ENCODE assay signal across 8 cellular contexts in the genomic region with DNA sequence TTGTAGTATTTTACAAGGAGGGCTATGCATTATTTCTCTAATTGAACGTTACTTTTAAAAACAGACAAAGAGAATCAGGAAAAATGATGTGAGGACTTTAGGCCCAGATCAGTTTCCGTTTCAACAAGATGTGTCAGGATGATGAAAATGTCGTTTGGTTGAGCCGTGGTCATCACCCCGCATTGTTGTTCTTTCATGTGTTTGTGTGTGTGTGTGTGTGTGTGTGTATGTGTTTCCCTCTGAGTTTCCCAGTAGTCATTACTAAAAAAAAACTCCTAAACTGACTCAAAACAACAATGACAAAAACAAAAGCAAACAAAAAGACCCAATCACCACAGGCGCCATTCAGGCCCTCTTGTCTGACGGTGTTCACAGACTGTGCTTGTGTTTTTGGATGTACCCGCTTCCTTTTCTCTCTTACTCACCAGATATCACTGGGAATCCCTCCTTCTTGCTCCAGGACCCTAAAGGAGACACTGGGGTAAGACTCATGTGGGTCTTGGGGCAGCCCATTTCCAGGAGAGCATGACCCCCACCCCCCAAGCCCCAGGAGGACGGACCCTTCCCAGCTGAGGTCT.
DNase-seq lines count a peak whose midpoint lies in the region; ATAC-seq and TF ChIP-seq lines count a peak whose summit lies in the region.
"Not testable (repeated sequence)": the region's sequence is repeated elsewhere in the genome, so short reads cannot be mapped to it uniquely, and the experiment has no call there.

No MANE protein-coding gene starts in this region.

- H3K27me3 ChIP-seq in naive thymus-derived CD4-positive, alpha-beta T cell (ENCODE audit: control insufficient read depth in 2 of 2, insufficient read depth in 2 of 2, low read length in 2 of 2); smooth muscle cell (ENCODE audit: low read depth): not testable (repeated sequence)

- not testable (repeated sequence) for H3K4me3 ChIP-seq in naive thymus-derived CD4-positive, alpha-beta T cell (ENCODE audit: low read length); smooth muscle cell

- not testable (repeated sequence) for H3K4me2 ChIP-seq in smooth muscle cell

- not testable (repeated sequence) for H3K9ac ChIP-seq in smooth muscle cell (ENCODE audit: low read depth)

- not testable (repeated sequence) for TF ChIP-seq CTCF in smooth muscle cell (IDR thresholded peaks at IDR 0.05; ENCODE audit: borderline replicate concordance, insufficient read depth, poor library complexity, severe bottlenecking)

- peaks cover 18% of the 10 kb centered on the region for H3K4me1 Mint-ChIP-seq in activated CD4-positive, alpha-beta T cell treated with anti-CD3 and anti-CD28 coated beads for 36 hours
- not testable (repeated sequence) for H3K4me1 Mint-ChIP-seq in activated CD8-positive, alpha-beta memory T cell treated with anti-CD3 and anti-CD28 coated beads, Interleukin-2, amount 10 ng/mL, durations not matched to agents 7 days and 5 days; central memory CD8-positive, alpha-beta T cell
- peaks cover 26% of the 10 kb centered on the region for H3K4me1 Mint-ChIP-seq in activated naive CD4-positive, alpha-beta T cell treated with anti-CD3 and anti-CD28 coated beads, Interleukin-2, amount 10 ng/mL, durations not matched to agents 7 days and 5 days
- peaks cover 0 to 22% (median 10%) of the 10 kb centered on the region in 7 donors for H3K4me1 Mint-ChIP-seq in naive thymus-derived CD4-positive, alpha-beta T cell

- POLR2A ChIA-PET in activated CD4-positive, alpha-beta T cell treated with anti-CD3 and anti-CD28 coated beads for 36 hours (lab: Charles Lee); naive thymus-derived CD4-positive, alpha-beta T cell (lab: Charles Lee): not testable (repeated sequence)

- not testable (repeated sequence) for H2AFZ ChIP-seq in smooth muscle cell (ENCODE audit: low read depth)

- not testable (repeated sequence) for H3K4me1 ChIP-seq in naive thymus-derived CD4-positive, alpha-beta T cell (ENCODE audit: control insufficient read depth in 2 of 2, insufficient read depth in 2 of 2, low read length in 2 of 2); smooth muscle cell (ENCODE audit: low read depth)

- H3K27me3 Mint-ChIP-seq in activated CD4-positive, alpha-beta T cell treated with anti-CD3 and anti-CD28 coated beads for 36 hours; activated CD8-positive, alpha-beta memory T cell treated with anti-CD3 and anti-CD28 coated beads, Interleukin-2, amount 10 ng/mL, durations not matched to agents 7 days and 5 days; activated naive CD4-positive, alpha-beta T cell treated with anti-CD3 and anti-CD28 coated beads, Interleukin-2, amount 10 ng/mL, durations not matched to agents 7 days and 5 days; central memory CD8-positive, alpha-beta T cell; naive thymus-derived CD4-positive, alpha-beta T cell: not testable (repeated sequence)

- H3K27ac Mint-ChIP-seq in activated CD4-positive, alpha-beta T cell treated with anti-CD3 and anti-CD28 coated beads for 36 hours: peak overlapping the region; percentile 58
- H3K27ac Mint-ChIP-seq in activated CD8-positive, alpha-beta memory T cell treated with anti-CD3 and anti-CD28 coated beads, Interleukin-2, amount 10 ng/mL, durations not matched to agents 7 days and 5 days: peak overlapping the region; percentile 75
- peak overlapping the region; percentile 86 for H3K27ac Mint-ChIP-seq in activated naive CD4-positive, alpha-beta T cell treated with anti-CD3 and anti-CD28 coated beads, Interleukin-2, amount 10 ng/mL, durations not matched to agents 7 days and 5 days
- H3K27ac Mint-ChIP-seq in central memory CD8-positive, alpha-beta T cell (ENCODE audit: low read depth): peak overlapping the region; percentile 62
- H3K27ac Mint-ChIP-seq in naive thymus-derived CD4-positive, alpha-beta T cell: peak overlapping the region in 7 of 9 donors; percentile 54 to 92 (median 71)

- H3K36me3 ChIP-seq in KOPT-K1 (ENCODE audit: insufficient read depth, low read length); naive thymus-derived CD4-positive, alpha-beta T cell (ENCODE audit: control insufficient read depth in 2 of 3, insufficient read depth in 3 of 3, low read length in 3 of 3); smooth muscle cell (ENCODE audit: low read depth): not testable (repeated sequence)

- WGBS in smooth muscle cell (ENCODE audit: low lambda C conversion rate): 63% methylated on average over 9 of the region's 9 CpGs

- not testable (repeated sequence) for H3K9me3 ChIP-seq in KOPT-K1 (ENCODE audit: insufficient read depth, low read length, poor library complexity, severe bottlenecking); naive thymus-derived CD4-positive, alpha-beta T cell (ENCODE audit: control insufficient read depth in 2 of 3, low read length in 3 of 3); smooth muscle cell (replicated peaks; ENCODE audit: low read depth)

- CTCF ChIA-PET in activated CD4-positive, alpha-beta T cell treated with anti-CD3 and anti-CD28 coated beads for 36 hours (lab: Charles Lee); activated CD8-positive, alpha-beta memory T cell treated with anti-CD3 and anti-CD28 coated beads, Interleukin-2, amount 10 ng/mL, durations not matched to agents 7 days and 5 days (lab: Charles Lee); activated naive CD4-positive, alpha-beta T cell treated with anti-CD3 and anti-CD28 coated beads, Interleukin-2, amount 10 ng/mL, durations not matched to agents 7 days and 5 days (lab: Charles Lee); naive thymus-derived CD4-positive, alpha-beta T cell (lab: Charles Lee): not testable (repeated sequence)

- H3K79me2 ChIP-seq in smooth muscle cell (ENCODE audit: low read depth): not testable (repeated sequence)

- intact Hi-C loops in activated CD4-positive, alpha-beta T cell treated with anti-CD3 and anti-CD28 coated beads for 36 hours (cut with DNase I, micrococcal nuclease); naive thymus-derived CD4-positive, alpha-beta T cell (cut with micrococcal nuclease): not testable (repeated sequence)

- not testable (repeated sequence) for H3K9me3 Mint-ChIP-seq in activated CD4-positive, alpha-beta T cell treated with anti-CD3 and anti-CD28 coated beads for 36 hours (ENCODE audit: low read depth); activated CD8-positive, alpha-beta memory T cell treated with anti-CD3 and anti-CD28 coated beads, Interleukin-2, amount 10 ng/mL, durations not matched to agents 7 days and 5 days (ENCODE audit: low read depth); activated naive CD4-positive, alpha-beta T cell treated with anti-CD3 and anti-CD28 coated beads, Interleukin-2, amount 10 ng/mL, durations not matched to agents 7 days and 5 days; central memory CD8-positive, alpha-beta T cell; naive thymus-derived CD4-positive, alpha-beta T cell

- not testable (repeated sequence) for H3F3A ChIP-seq in smooth muscle cell (ENCODE audit: low read depth)

- peak; percentile 46 for ATAC-seq in activated CD4-positive, alpha-beta T cell treated with anti-CD3 and anti-CD28 coated beads for 36 hours
- peak; percentile 61 for ATAC-seq in activated CD8-positive, alpha-beta memory T cell treated with anti-CD3 and anti-CD28 coated beads, Interleukin-2, amount 10 ng/mL, durations not matched to agents 7 days and 5 days
- ATAC-seq in central memory CD8-positive, alpha-beta T cell (replicated peaks; ENCODE audit: extremely low read depth, poor library complexity, severe bottlenecking): peak; percentile 41
- ATAC-seq in naive thymus-derived CD4-positive, alpha-beta T cell: peak; percentile 30

- DNase-seq in CD1c-positive myeloid dendritic cell (ENCODE audit: extremely low spot score): peak; percentile 15
- not testable (repeated sequence) for DNase-seq in activated CD4-positive, alpha-beta T cell treated with anti-CD3 and anti-CD28 coated beads for 36 hours; activated CD8-positive, alpha-beta memory T cell treated with anti-CD3 and anti-CD28 coated beads, Interleukin-2, amount 10 ng/mL, durations not matched to agents 7 days and 5 days; activated naive CD4-positive, alpha-beta T cell treated with anti-CD3 and anti-CD28 coated beads, Interleukin-2, amount 10 ng/mL, durations not matched to agents 7 days and 5 days; central memory CD8-positive, alpha-beta T cell (ENCODE audit: low spot score in 2 of 2); naive thymus-derived CD4-positive, alpha-beta T cell; smooth muscle cell (lab: John Stamatoyannopoulos, UW; ENCODE audit: unreplicated experiment)

- peak overlapping the region; percentile 78 for H3K27ac ChIP-seq in KOPT-K1 (ENCODE audit: low read depth, low read length, poor library complexity, severe bottlenecking)
- not testable (repeated sequence) for H3K27ac ChIP-seq in naive thymus-derived CD4-positive, alpha-beta T cell (ENCODE audit: low read depth, low read length)
- H3K27ac ChIP-seq in smooth muscle cell (ENCODE audit: low read depth): peak overlapping the region; percentile 44

- H3K36me3 Mint-ChIP-seq in activated CD4-positive, alpha-beta T cell treated with anti-CD3 and anti-CD28 coated beads for 36 hours (ENCODE audit: low read depth); activated CD8-positive, alpha-beta memory T cell treated with anti-CD3 and anti-CD28 coated beads, Interleukin-2, amount 10 ng/mL, durations not matched to agents 7 days and 5 days; activated naive CD4-positive, alpha-beta T cell treated with anti-CD3 and anti-CD28 coated beads, Interleukin-2, amount 10 ng/mL, durations not matched to agents 7 days and 5 days; central memory CD8-positive, alpha-beta T cell (ENCODE audit: insufficient read depth); naive thymus-derived CD4-positive, alpha-beta T cell: not testable (repeated sequence)

- H4K20me1 ChIP-seq in smooth muscle cell (ENCODE audit: low read depth): not testable (repeated sequence)

- not testable (repeated sequence) for H3K4me3 Mint-ChIP-seq in activated CD4-positive, alpha-beta T cell treated with anti-CD3 and anti-CD28 coated beads for 36 hours; activated naive CD4-positive, alpha-beta T cell treated with anti-CD3 and anti-CD28 coated beads, Interleukin-2, amount 10 ng/mL, durations not matched to agents 7 days and 5 days
- peak overlapping the region; percentile 26 for H3K4me3 Mint-ChIP-seq in activated CD8-positive, alpha-beta memory T cell treated with anti-CD3 and anti-CD28 coated beads, Interleukin-2, amount 10 ng/mL, durations not matched to agents 7 days and 5 days
- peak overlapping the region; percentile 50 for H3K4me3 Mint-ChIP-seq in central memory CD8-positive, alpha-beta T cell
- H3K4me3 Mint-ChIP-seq in naive thymus-derived CD4-positive, alpha-beta T cell: peak overlapping the region in 5 of 10 donors; percentile 13 to 47 (median 25)
